5 cellular contexts compared by ENCODE assay signal in genomic region chr19:38813932-38814331, GRCh38. TPM values are rescaled to one million over a fixed set of nuclear protein-coding genes. Genes with fewer than 3 reads are reported as not detected.
"Had no signal": no experiment of that assay in that cellular context is flagged by ENCODE, and none has a peak within 500 bp of the region (broad histone marks: within the 10 kb centered on the region; RNA-seq: fewer than 3 reads in every experiment).

No MANE protein-coding gene starts in this region.

RNA-seq across cellular contexts. Expression of gene LGALS4, which starts 1.2 kb away (rescaled TPM):
- total RNA-seq: NCI-H460, SJSA1 had no signal

RNA-seq across cellular contexts. Expression of gene LGALS7B, which starts 24.9 kb away (rescaled TPM):
- total RNA-seq: HT-29, NCI-H460, PC-9, Right ventricle myocardium superior, SJSA1 had no signal

RNA-seq across cellular contexts. Expression of gene LGALS7, which starts 40.6 kb away (rescaled TPM):
- total RNA-seq: NCI-H460, Right ventricle myocardium superior, SJSA1 had no signal
